In genomic region chr6:24522090-24522820, GRCh38 we compare ENCODE assay signal across 9 cellular contexts. TPM values are rescaled to one million over a fixed set of nuclear protein-coding genes. Genes with fewer than 3 reads are reported as not detected.
DNase-seq lines count a peak whose midpoint lies in the region; ATAC-seq, FAIRE-seq and TF ChIP-seq lines count a peak whose summit lies in the region.
"Had no signal": no experiment of that assay in that cellular context is flagged by ENCODE, and none has a peak within 500 bp of the region (broad histone marks: within the 10 kb centered on the region; RNA-seq: fewer than 3 reads in every experiment).

No MANE protein-coding gene starts in this region.

- H3K9me3 ChIP-seq in psoas muscle, result no peaks in the 10 kb centered on the region
- H3K9me3 ChIP-seq in heart left ventricle, result no peaks in the 10 kb centered on the region

- H3K4me3 ChIP-seq in psoas muscle (no peak overlapping the region), heart left ventricle (no peak overlapping the region)

- TF ChIP-seq POLR2A in GM12892 (IDR thresholded peaks at IDR 0.05; ENCODE audit: low read depth, low read length), result no peak
- no peak for TF ChIP-seq POLR2A in heart left ventricle (IDR thresholded peaks at IDR 0.05)

- WGBS in psoas muscle, 3 donors, result 75 to 80% (median 78%) methylated on average over 8 of the region's 8 CpGs
- WGBS in heart left ventricle, 4 donors, result 72 to 81% (median 79%) methylated on average over 8 of the region's 8 CpGs

- no peaks in the 10 kb centered on the region for H3K27me3 ChIP-seq in psoas muscle (ENCODE audit: insufficient read depth in 3 of 3, low read length in 2 of 3)
- no peaks in the 10 kb centered on the region for H3K27me3 ChIP-seq in heart left ventricle

- DNase-seq in GM12892 (ENCODE audit: insufficient read length), result no peak
- DNase-seq in NCI-H2107 treated with DMSO at 0.1 percent for 48 hours (lab: John Stamatoyannopoulos, UW; ENCODE audit: unreplicated experiment), result peak; percentile 55
- DNase-seq in germinal center (ENCODE audit: low spot score), result peak; percentile 69
- no peak for DNase-seq in psoas muscle
- DNase-seq in HPDE6-E6E7 (ENCODE audit: extremely low spot score), result no peak
- no peak for DNase-seq in activated CD4-positive, alpha-beta T cell treated with anti-CD3 and anti-CD28 coated beads, Interleukin-2, amount 50 U/mL, for 4 hours
- DNase-seq in heart left ventricle, result no peak

- FAIRE-seq in GM12892 (lab: Jason Lieb, UNC), result peak; percentile 83
- FAIRE-seq: islet of Langerhans had no signal

- H3K36me3 ChIP-seq in psoas muscle (ENCODE audit: insufficient read depth in 1 of 2, low read depth in 1 of 2), result peaks cover 0 to 42% of the 10 kb centered on the region in 2 donors
- H3K36me3 ChIP-seq in heart left ventricle, result peaks cover 0 to 38% (median 10%) of the 10 kb centered on the region in 9 donors

- ATAC-seq in HG02885 (IDR thresholded peaks at IDR 0.05; ENCODE audit: poor library complexity, unreplicated experiment) (peak; percentile 56), psoas muscle (no peak), heart left ventricle (no peak)

- H3K27ac ChIP-seq in psoas muscle (no peak overlapping the region), heart left ventricle (no peak overlapping the region)

- intact Hi-C loops in psoas muscle (cut with DNase I) (loop anchor here (5.0 to 10.0 kb wide), 3 partner anchors 90 to 237 kb away; no protein-coding TSS in a partner anchor), heart left ventricle (cut with DNase I) (loop anchor here in 3 of 10 donors (5.0 to 10.0 kb wide), 2 partner anchors 90 to 97 kb away; no protein-coding TSS in a partner anchor)

- TF ChIP-seq CTCF in psoas muscle (IDR thresholded peaks at IDR 0.05) (no peak), heart left ventricle (IDR thresholded peaks at IDR 0.05) (no peak)

- H3K4me1 ChIP-seq in psoas muscle (no peaks in the 10 kb centered on the region), heart left ventricle (no peaks in the 10 kb centered on the region)

RNA-seq across cellular contexts. Expression of gene ALDH5A1, which starts 27.5 kb away (rescaled TPM):
- polyA plus RNA-seq in GM12892 (2012; ENCODE audit: missing spikeins), result 12.4 TPM
- total RNA-seq in psoas muscle (10 to 100 TPM; 16.7 to 41.7 (median 34.6) TPM), heart left ventricle (10 to 100 TPM; 16.6 to 35.5 (median 20.6) TPM)
- polyA plus RNA-seq in psoas muscle (10 to 100 TPM in 1 of 3 donors, 1 to 10 TPM in 2; 3.5 to 10.7 (median 8.6) TPM), heart left ventricle (1 to 10 TPM; 3.0 to 8.9 TPM)

RNA-seq across cellular contexts. Expression of gene GPLD1, which starts 32.9 kb away (rescaled TPM):
- 0.98 TPM for polyA plus RNA-seq in GM12892 (2012; ENCODE audit: missing spikeins)
- total RNA-seq in psoas muscle (1 to 10 TPM in 1 of 4 donors, under 1 TPM in 3; 0.38 to 1.1 (median 0.81) TPM), heart left ventricle (under 1 TPM; 0.39 to 0.99 (median 0.85) TPM)
- polyA plus RNA-seq in psoas muscle (under 1 TPM; 0.25 to 0.30 (median 0.28) TPM), heart left ventricle (under 1 TPM; 0.18 to 0.34 TPM)

Comparison
In these comparisons a context has a peak if more than half of its experiments do, and no peak if none do; other contexts are left out.
1. DNase-seq: peak in NCI-H2107 treated with DMSO at 0.1 percent for 48 hours (single experiment) and germinal center (single experiment); none in GM12892 (single experiment), psoas muscle (0 of 2), HPDE6-E6E7 (single experiment), activated CD4-positive, alpha-beta T cell treated with anti-CD3 and anti-CD28 coated beads, Interleukin-2, amount 50 U/mL, for 4 hours (0 of 2) and heart left ventricle (0 of 5).